In the genomic region with DNA sequence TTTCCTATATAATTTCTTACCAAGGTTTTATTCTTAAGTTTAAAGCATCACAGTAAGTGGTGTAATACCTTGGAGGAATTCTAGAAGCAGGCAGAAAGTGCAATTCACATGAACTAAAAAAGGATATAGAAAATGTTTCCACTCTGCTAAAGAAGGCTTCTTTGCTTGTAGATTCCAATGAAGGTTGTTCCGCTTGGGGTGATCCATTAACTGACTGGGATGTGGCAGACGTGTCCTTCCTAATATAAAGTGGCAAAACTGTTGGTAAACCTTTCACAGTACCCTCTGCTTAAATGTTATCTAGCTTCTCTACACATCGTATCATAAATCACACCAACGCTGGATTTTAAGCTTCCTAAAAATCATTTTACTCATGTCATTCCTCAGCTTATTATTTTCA, we compare ENCODE assay signal across 27 cellular contexts. TPM values are rescaled to one million over a fixed set of nuclear protein-coding genes. Genes with fewer than 3 reads are reported as not detected.
DNase-seq lines count a peak whose midpoint lies in the region; ATAC-seq, FAIRE-seq and TF ChIP-seq lines count a peak whose summit lies in the region.
"Had no signal": no experiment of that assay in that cellular context is flagged by ENCODE, and none has a peak within 500 bp of the region (broad histone marks: within the 10 kb centered on the region; RNA-seq: fewer than 3 reads in every experiment).

No MANE protein-coding gene starts in this region.

- POLR2A ChIA-PET in CD8-positive, alpha-beta memory T cell (lab: Charles Lee), result no interaction called here

- 84 to 87% (median 86%) methylated on average over 4 of the region's 4 CpGs for WGBS in ovary, 3 donors

- H3K27ac ChIP-seq in CD8-positive, alpha-beta memory T cell (ENCODE audit: low read depth, low read length), result no peak overlapping the region
- no peak overlapping the region for H3K27ac ChIP-seq in ovary
- H3K27ac ChIP-seq: A549, HL-60, PC-9 had no signal

- DNase-seq in CD8-positive, alpha-beta memory T cell, result no peak
- DNase-seq in RCC 7860 (ENCODE audit: low spot score) (peak; percentile 35), kidney glomerular epithelial cell (lab: John Stamatoyannopoulos, UW) (peak; percentile 58), neural crest cell (ENCODE audit: low read depth, low spot score) (no peak), ovary (no peak), mucosa of gallbladder (ENCODE audit: low spot score) (no peak), amniotic stem cell (lab: John Stamatoyannopoulos, UW) (no peak)
- DNase-seq: C1 segment of cervical spinal cord; Calu3; CD8-positive, alpha-beta T cell; DMS153; DND-41; H7; Kasumi-1; NCI-H1105 treated with DMSO at 0.1 percent for 48 hours; NCI-H146; NCI-H2029; NCI-H446 treated with DMSO at 0.1 percent for 48 hours; NCI-H526; NCI-H82; NK-92 treated with Interleukin-12 subunit alpha and Interleukin-12 subunit beta, amount 100 ng/mL, for 24 hours; PC-9; Right ventricle myocardium superior; RPMI8226 had no signal

- no peak for ATAC-seq in GM19324 (IDR thresholded peaks at IDR 0.05; ENCODE audit: low FRiP score, unreplicated experiment)
- ATAC-seq: A549; CD8-positive, alpha-beta T cell had no signal

- peaks cover under 1% of the 10 kb centered on the region for H3K36me3 ChIP-seq in CD8-positive, alpha-beta memory T cell (ENCODE audit: insufficient read depth, low read length)
- H3K36me3 ChIP-seq in ovary, result no peaks in the 10 kb centered on the region

- TF ChIP-seq CTCF in neural crest cell (conservative IDR thresholded peaks at IDR 0.05), result no peak
- no peak for TF ChIP-seq CTCF in ovary (IDR thresholded peaks at IDR 0.05)

- H3K4me3 ChIP-seq in CD8-positive, alpha-beta memory T cell (ENCODE audit: low read length), result no peak overlapping the region
- no peak overlapping the region for H3K4me3 ChIP-seq in ovary
- H3K4me3 ChIP-seq: A549, PC-9 had no signal

- no peaks in the 10 kb centered on the region for H3K27me3 Mint-ChIP-seq in CD8-positive, alpha-beta memory T cell
- peaks cover 4% of the 10 kb centered on the region for H3K27me3 Mint-ChIP-seq in neural crest cell (ENCODE audit: low read depth)

- no peaks in the 10 kb centered on the region for H3K9me3 ChIP-seq in CD8-positive, alpha-beta memory T cell (ENCODE audit: low read length)
- no peaks in the 10 kb centered on the region for H3K9me3 ChIP-seq in ovary
- H3K9me3 ChIP-seq: A549 had no signal

- H3K4me3 Mint-ChIP-seq in CD8-positive, alpha-beta memory T cell, result peak overlapping the region in 4 of 7 donors; percentile 5 to 45 (median 18)
- H3K4me3 Mint-ChIP-seq in neural crest cell, result peak overlapping the region; percentile 81

- TF ChIP-seq POLR2A in ovary (IDR thresholded peaks at IDR 0.05), result no peak

- H3K27me3 ChIP-seq in CD8-positive, alpha-beta memory T cell (ENCODE audit: insufficient read depth, low read length, poor library complexity, severe bottlenecking), result no peaks in the 10 kb centered on the region
- H3K27me3 ChIP-seq in ovary, result no peaks in the 10 kb centered on the region

- TF ChIP-seq EP300 in ovary (IDR thresholded peaks at IDR 0.05), result no peak

- peak; percentile 91 for FAIRE-seq in RCC 7860 (lab: Jason Lieb, UNC)
- FAIRE-seq: A549 had no signal

- CTCF ChIA-PET in CD8-positive, alpha-beta memory T cell (lab: Charles Lee), result no interaction called here

- intact Hi-C loops in ovary (cut with DNase I), result no loop called here

- peaks cover 10 to 11% (median 11%) of the 10 kb centered on the region in 3 donors for H3K4me1 Mint-ChIP-seq in CD8-positive, alpha-beta memory T cell
- H3K4me1 Mint-ChIP-seq in neural crest cell, result peaks cover 18% of the 10 kb centered on the region

- H3K9me3 Mint-ChIP-seq in CD8-positive, alpha-beta memory T cell, result no peaks in the 10 kb centered on the region
- peaks cover 2% of the 10 kb centered on the region for H3K9me3 Mint-ChIP-seq in neural crest cell

- H3K4me1 ChIP-seq in CD8-positive, alpha-beta memory T cell (ENCODE audit: insufficient read depth, low read length), result peaks cover 6% of the 10 kb centered on the region
- H3K4me1 ChIP-seq in ovary (ENCODE audit: insufficient read depth), result peaks cover 3% of the 10 kb centered on the region

- H3K27ac Mint-ChIP-seq in CD8-positive, alpha-beta memory T cell, result no peak overlapping the region
- H3K27ac Mint-ChIP-seq in neural crest cell (ENCODE audit: unreplicated experiment), result no peak overlapping the region
- H3K27ac Mint-ChIP-seq: CD8-positive, alpha-beta T cell had no signal

- peaks cover 0 to 37% (median 19%) of the 10 kb centered on the region in 3 donors for H3K36me3 Mint-ChIP-seq in CD8-positive, alpha-beta memory T cell
- H3K36me3 Mint-ChIP-seq in neural crest cell (ENCODE audit: low read depth), result peaks cover 8% of the 10 kb centered on the region

RNA-seq across cellular contexts. Expression of gene ZC3HC1, which starts 2.3 kb away (rescaled TPM):
- total RNA-seq in CD8-positive, alpha-beta memory T cell, result 10 to 100 TPM; 27.4 to 28.0 TPM
- 10.5 TPM for polyA plus RNA-seq in CD8-positive, alpha-beta memory T cell
- total RNA-seq in neural crest cell (33.6 and 35.1 TPM in 2 replicates), ovary (10 to 100 TPM in 6 of 7 donors, 1 to 10 TPM in 1; 7.2 to 16.5 (median 12.8) TPM), mucosa of gallbladder (11.7 TPM)
- polyA plus RNA-seq in ovary, result 10 to 100 TPM; 10.7 to 13.3 TPM

RNA-seq across cellular contexts. Expression of gene KLHDC10, which starts 21.4 kb away (rescaled TPM):
- 10 to 100 TPM; 18.7 to 19.2 TPM for total RNA-seq in CD8-positive, alpha-beta memory T cell
- 2.2 TPM for polyA plus RNA-seq in CD8-positive, alpha-beta memory T cell
- 32.4 and 33.8 TPM in 2 replicates for total RNA-seq in neural crest cell
- total RNA-seq in ovary, result 10 to 100 TPM; 11.3 to 36.4 (median 28.5) TPM
- 10 to 100 TPM; 11.8 to 25.0 TPM for polyA plus RNA-seq in ovary
- total RNA-seq in mucosa of gallbladder, result 36.3 TPM

Comparison
In these comparisons a context has a peak if more than half of its experiments do, and no peak if none do; other contexts are left out.
1. DNase-seq: peak in RCC 7860 (single experiment) and kidney glomerular epithelial cell (single experiment); none in CD8-positive, alpha-beta memory T cell (0 of 5), neural crest cell (single experiment), ovary (0 of 5), mucosa of gallbladder (single experiment) and amniotic stem cell (single experiment).